Comparison of ENCODE assay signal across 2 cellular contexts in the genomic region with DNA sequence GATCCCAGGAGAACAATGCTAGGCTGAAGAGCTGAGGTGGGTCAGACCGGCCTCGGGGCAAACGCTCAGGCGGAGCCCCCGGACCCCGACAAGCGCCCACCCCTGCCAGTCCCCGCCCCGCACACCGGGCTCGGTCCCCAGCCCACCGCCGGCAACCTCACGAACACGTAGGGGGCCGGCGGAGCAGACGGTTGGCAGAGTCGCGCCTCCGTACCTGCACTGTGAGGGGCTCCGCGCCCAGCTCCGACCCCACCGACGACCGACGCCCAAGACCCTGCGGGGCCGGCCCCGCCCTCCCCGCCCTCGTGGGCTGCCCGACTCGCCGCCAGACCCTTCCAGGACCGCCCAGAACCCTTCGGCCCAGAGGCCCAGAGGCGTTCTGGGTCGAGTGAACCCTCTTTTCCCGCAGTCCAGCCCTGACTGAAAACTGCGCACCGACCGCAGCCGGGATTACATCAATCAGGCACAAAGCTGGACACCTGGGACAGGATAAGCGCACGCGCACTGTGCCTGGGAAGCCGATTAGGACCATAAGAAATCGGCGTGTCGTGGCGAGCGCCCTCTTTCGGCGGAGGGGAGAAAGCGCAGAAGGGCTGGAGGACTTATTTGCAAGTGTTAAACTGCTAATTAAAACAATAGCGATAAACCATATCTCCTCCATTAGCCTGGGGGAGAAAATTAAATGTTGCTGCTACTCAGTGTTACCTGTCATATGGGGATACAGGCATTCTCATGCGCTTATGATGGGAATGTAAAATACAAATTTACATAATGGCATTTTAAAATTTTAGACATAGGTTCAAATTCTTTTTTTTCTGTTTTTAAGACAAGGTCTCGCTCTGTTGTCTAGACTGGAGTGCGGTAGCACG.
TF ChIP-seq lines count a peak whose summit lies in the region.

No MANE protein-coding gene starts in this region.

TF ChIP-seq in HCT116, 20 proteins besides CTCF, POLR2A, EP300 and RAD21:
- no peak for TF ChIP-seq EZH2 (IDR thresholded peaks at IDR 0.05)
- no peak for TF ChIP-seq ELF1 (IDR thresholded peaks at IDR 0.05; ENCODE audit: borderline replicate concordance, low read depth)
- TF ChIP-seq SP1 (IDR thresholded peaks at IDR 0.05; ENCODE audit: low read depth), result no peak; the same call in 1 of the 2 replicates
- TF ChIP-seq, protein P1, sequence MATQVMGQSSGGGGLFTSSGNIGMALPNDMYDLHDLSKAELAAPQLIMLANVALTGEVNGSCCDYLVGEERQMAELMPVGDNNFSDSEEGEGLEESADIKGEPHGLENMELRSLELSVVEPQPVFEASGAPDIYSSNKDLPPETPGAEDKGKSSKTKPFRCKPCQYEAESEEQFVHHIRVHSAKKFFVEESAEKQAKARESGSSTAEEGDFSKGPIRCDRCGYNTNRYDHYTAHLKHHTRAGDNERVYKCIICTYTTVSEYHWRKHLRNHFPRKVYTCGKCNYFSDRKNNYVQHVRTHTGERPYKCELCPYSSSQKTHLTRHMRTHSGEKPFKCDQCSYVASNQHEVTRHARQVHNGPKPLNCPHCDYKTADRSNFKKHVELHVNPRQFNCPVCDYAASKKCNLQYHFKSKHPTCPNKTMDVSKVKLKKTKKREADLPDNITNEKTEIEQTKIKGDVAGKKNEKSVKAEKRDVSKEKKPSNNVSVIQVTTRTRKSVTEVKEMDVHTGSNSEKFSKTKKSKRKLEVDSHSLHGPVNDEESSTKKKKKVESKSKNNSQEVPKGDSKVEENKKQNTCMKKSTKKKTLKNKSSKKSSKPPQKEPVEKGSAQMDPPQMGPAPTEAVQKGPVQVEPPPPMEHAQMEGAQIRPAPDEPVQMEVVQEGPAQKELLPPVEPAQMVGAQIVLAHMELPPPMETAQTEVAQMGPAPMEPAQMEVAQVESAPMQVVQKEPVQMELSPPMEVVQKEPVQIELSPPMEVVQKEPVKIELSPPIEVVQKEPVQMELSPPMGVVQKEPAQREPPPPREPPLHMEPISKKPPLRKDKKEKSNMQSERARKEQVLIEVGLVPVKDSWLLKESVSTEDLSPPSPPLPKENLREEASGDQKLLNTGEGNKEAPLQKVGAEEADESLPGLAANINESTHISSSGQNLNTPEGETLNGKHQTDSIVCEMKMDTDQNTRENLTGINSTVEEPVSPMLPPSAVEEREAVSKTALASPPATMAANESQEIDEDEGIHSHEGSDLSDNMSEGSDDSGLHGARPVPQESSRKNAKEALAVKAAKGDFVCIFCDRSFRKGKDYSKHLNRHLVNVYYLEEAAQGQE (IDR thresholded peaks at IDR 0.05; ENCODE audit: low read depth), result no peak
- TF ChIP-seq EZH2phosphoT487 (IDR thresholded peaks at IDR 0.05; ENCODE audit: borderline replicate concordance), result no peak
- peak; percentile 54 for TF ChIP-seq CBX3 (IDR thresholded peaks at IDR 0.05; ENCODE audit: low read depth)
- peak; percentile 70; the same call in 1 of the 2 replicates for TF ChIP-seq POLR2AphosphoS5 (IDR thresholded peaks at IDR 0.05; ENCODE audit: low read depth, low read length)
- TF ChIP-seq SRF (IDR thresholded peaks at IDR 0.05; ENCODE audit: low read depth), result 0 out of 2 replicates have a peak, but pooled peaks have one; percentile 16
- TF ChIP-seq ZFX (IDR thresholded peaks at IDR 0.05), result no peak
- TF ChIP-seq TCF7L2 (IDR thresholded peaks at IDR 0.05; ENCODE audit: borderline replicate concordance, extremely low read depth, insufficient read depth, insufficient read length), result no peak
- TF ChIP-seq, protein P2, sequence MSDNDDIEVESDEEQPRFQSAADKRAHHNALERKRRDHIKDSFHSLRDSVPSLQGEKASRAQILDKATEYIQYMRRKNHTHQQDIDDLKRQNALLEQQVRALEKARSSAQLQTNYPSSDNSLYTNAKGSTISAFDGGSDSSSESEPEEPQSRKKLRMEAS (IDR thresholded peaks at IDR 0.05), result peak; percentile 65; the same call in 1 of the 2 replicates
- no peak for TF ChIP-seq FOSL1 (IDR thresholded peaks at IDR 0.05; ENCODE audit: low read depth)
- no peak for TF ChIP-seq JUND (IDR thresholded peaks at IDR 0.05)
- TF ChIP-seq ZNF274 (IDR thresholded peaks at IDR 0.05; ENCODE audit: low read depth, low read length), result no peak
- no peak for TF ChIP-seq CEBPB (IDR thresholded peaks at IDR 0.05; ENCODE audit: low read depth)
- TF ChIP-seq, protein P3, sequence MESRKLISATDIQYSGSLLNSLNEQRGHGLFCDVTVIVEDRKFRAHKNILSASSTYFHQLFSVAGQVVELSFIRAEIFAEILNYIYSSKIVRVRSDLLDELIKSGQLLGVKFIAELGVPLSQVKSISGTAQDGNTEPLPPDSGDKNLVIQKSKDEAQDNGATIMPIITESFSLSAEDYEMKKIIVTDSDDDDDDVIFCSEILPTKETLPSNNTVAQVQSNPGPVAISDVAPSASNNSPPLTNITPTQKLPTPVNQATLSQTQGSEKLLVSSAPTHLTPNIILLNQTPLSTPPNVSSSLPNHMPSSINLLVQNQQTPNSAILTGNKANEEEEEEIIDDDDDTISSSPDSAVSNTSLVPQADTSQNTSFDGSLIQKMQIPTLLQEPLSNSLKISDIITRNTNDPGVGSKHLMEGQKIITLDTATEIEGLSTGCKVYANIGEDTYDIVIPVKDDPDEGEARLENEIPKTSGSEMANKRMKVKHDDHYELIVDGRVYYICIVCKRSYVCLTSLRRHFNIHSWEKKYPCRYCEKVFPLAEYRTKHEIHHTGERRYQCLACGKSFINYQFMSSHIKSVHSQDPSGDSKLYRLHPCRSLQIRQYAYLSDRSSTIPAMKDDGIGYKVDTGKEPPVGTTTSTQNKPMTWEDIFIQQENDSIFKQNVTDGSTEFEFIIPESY (IDR thresholded peaks at IDR 0.05; ENCODE audit: extremely low read depth, insufficient replicate concordance, low read length), result no peak
- peak; percentile 60; the same call in 1 of the 2 replicates for TF ChIP-seq SIN3A (IDR thresholded peaks at IDR 0.05; ENCODE audit: low read depth)
- TF ChIP-seq, protein P4, sequence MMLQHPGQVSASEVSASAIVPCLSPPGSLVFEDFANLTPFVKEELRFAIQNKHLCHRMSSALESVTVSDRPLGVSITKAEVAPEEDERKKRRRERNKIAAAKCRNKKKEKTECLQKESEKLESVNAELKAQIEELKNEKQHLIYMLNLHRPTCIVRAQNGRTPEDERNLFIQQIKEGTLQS (IDR thresholded peaks at IDR 0.05), result no peak
- TF ChIP-seq EGR1 (IDR thresholded peaks at IDR 0.05; ENCODE audit: low read depth), result no peak
- no peak for TF ChIP-seq YY1 (IDR thresholded peaks at IDR 0.05; ENCODE audit: extremely low read depth, insufficient replicate concordance, low read depth, low read length)
TF ChIP-seq in HCT116: peak in this region for 5.

TF ChIP-seq in SK-N-SH, 30 proteins besides CTCF, POLR2A, EP300 and RAD21:
- TF ChIP-seq MEF2A (IDR thresholded peaks at IDR 0.05; ENCODE audit: borderline replicate concordance, low read depth) (no peak), NRF1 (IDR thresholded peaks at IDR 0.05; ENCODE audit: low read depth, low read length) (peak; percentile 72), SMC3 (IDR thresholded peaks at IDR 0.05; ENCODE audit: low read depth, low read length) (peak; percentile 35), TAF1 (IDR thresholded peaks at IDR 0.05; ENCODE audit: borderline replicate concordance, low read depth, low read length) (no peak), RFX5 (IDR thresholded peaks at IDR 0.05; ENCODE audit: low read length) (0 out of 2 replicates have a peak, but pooled peaks have one; percentile 22), MXI1 (IDR thresholded peaks at IDR 0.05; ENCODE audit: low read depth, low read length) (no peak; the same call in none of the 2 replicates), POLR2AphosphoS5 (IDR thresholded peaks at IDR 0.05; ENCODE audit: low read depth, low read length) (peak; percentile 68; the same call in 1 of the 2 replicates), FOSL2 (IDR thresholded peaks at IDR 0.05; ENCODE audit: borderline replicate concordance, low read depth) (no peak), CHD2 (IDR thresholded peaks at IDR 0.05; ENCODE audit: low read length, partially characterized antibody) (peak; percentile 48), SIN3A (IDR thresholded peaks at IDR 0.05; ENCODE audit: borderline replicate concordance, low read depth, low read length) (peak; percentile 27; the same call in 1 of the 2 replicates)
- TF ChIP-seq, protein P5, sequence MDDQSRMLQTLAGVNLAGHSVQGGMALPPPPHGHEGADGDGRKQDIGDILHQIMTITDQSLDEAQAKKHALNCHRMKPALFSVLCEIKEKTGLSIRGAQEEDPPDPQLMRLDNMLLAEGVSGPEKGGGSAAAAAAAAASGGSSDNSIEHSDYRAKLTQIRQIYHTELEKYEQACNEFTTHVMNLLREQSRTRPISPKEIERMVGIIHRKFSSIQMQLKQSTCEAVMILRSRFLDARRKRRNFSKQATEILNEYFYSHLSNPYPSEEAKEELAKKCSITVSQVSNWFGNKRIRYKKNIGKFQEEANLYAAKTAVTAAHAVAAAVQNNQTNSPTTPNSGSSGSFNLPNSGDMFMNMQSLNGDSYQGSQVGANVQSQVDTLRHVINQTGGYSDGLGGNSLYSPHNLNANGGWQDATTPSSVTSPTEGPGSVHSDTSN (IDR thresholded peaks at IDR 0.05), result peak; percentile 6; the same call in 1 of the 2 replicates
- TF ChIP-seq, protein P2 (IDR thresholded peaks at IDR 0.05; ENCODE audit: low read depth), result 0 out of 2 replicates have a peak, but pooled peaks have one; percentile 7
